ENCODE assay signal across 1 cellular context in genomic region chr10:47012214-47012613, GRCh38.
TF ChIP-seq lines count a peak whose summit lies in the region.

No MANE protein-coding gene starts in this region.

TF ChIP-seq in A549, 52 proteins besides CTCF, POLR2A, EP300 and RAD21:
- peak; percentile 55; the same call in 1 of the 2 replicates for TF ChIP-seq REST (IDR thresholded peaks at IDR 0.05)
- no peak for TF ChIP-seq FOXS1 (CRISPR knock-in tag; IDR thresholded peaks at IDR 0.05)
